17 cellular contexts compared by ENCODE assay signal in genomic region chr1:42518894-42519293, GRCh38.
"Had no signal": no experiment of that assay in that cellular context is flagged by ENCODE, and none has a peak within 500 bp of the region (broad histone marks: within the 10 kb centered on the region; RNA-seq: fewer than 3 reads in every experiment).

No MANE protein-coding gene starts in this region.

- H3K4me3 ChIP-seq: colonic mucosa, heart left ventricle, psoas muscle, stomach, thoracic aorta, transverse colon had no signal

- ATAC-seq: heart left ventricle; left colon; naive thymus-derived CD8-positive, alpha-beta T cell; psoas muscle had no signal

- DNase-seq: colonic mucosa; effector CD4-positive, alpha-beta T cell; endodermal cell; heart left ventricle; hippocampal formation; left colon; mesendoderm; naive thymus-derived CD8-positive, alpha-beta T cell; psoas muscle; retina; small intestine; stimulated activated CD4-positive, alpha-beta T cell treated with anti-CD3 and anti-CD28 coated beads, Interleukin-12 subunit alpha, Interleukin-12 subunit beta, amount 100 ng/mL, for 4 hours; stimulated activated naive CD4-positive, alpha-beta T cell; stomach; substantia nigra; transverse colon had no signal
